ENCODE assay signal across 16 cellular contexts in the genomic region with DNA sequence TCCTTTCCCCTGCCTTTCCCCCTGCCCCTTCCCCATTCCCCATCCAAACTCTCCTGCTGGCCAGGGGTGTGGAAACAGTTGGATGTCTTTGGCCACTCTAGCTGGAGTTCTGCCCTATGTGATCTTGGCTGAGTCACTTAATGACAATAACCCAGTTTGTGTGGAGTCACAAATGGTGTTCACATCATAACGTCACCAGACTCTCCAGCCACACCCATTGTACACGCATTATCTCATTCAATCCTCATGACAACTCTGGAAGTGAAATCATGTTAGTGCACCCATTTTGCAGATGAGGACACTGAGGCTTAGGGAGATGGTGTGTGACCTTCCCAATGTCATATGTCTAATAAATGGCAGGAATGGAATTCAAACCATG. TPM values are rescaled to one million over a fixed set of nuclear protein-coding genes. Genes with fewer than 3 reads are reported as not detected.
A peak's percentile ranks its signal among the peaks of the same experiment; 100 is the strongest.
DNase-seq lines count a peak whose midpoint lies in the region; ATAC-seq and TF ChIP-seq lines count a peak whose summit lies in the region.
"Had no signal": no experiment of that assay in that cellular context is flagged by ENCODE, and none has a peak within 500 bp of the region (broad histone marks: within the 10 kb centered on the region; RNA-seq: fewer than 3 reads in every experiment).

No MANE protein-coding gene starts in this region.

- POLR2A ChIA-PET in MCF 10A (lab: Yijun Ruan, JAX): interaction anchor here (0.7 kb wide), 1 partner anchor 9 kb away, joined by 3 read pairs; no protein-coding TSS in a partner anchor

- BruUV-seq in MCF 10A (replicated peaks; lab: Mats Ljungman, UMichigan): no TSS peak

- peak; percentile 27 for DNase-seq in MCF 10A (ENCODE audit: unreplicated experiment)
- DNase-seq in breast epithelium (ENCODE audit: low spot score in 2 of 2): no peak
- DNase-seq in brain microvascular endothelial cell: peak; percentile 43
- DNase-seq in left cardiac atrium: peak; percentile 41
- DNase-seq in transverse colon: peak; percentile 28
- no peak for DNase-seq in mesenteric fat pad (ENCODE audit: low spot score)
- no peak for DNase-seq in GM13977 (ENCODE audit: low spot score)
- DNase-seq: activated CD8-positive, alpha-beta memory T cell treated with anti-CD3 and anti-CD28 coated beads for 24 hours; Caco-2; H9; mesendoderm; NCI-H1436 treated with DMSO at 0.1 percent for 48 hours; NCI-H526 had no signal

- H3K27me3 ChIP-seq in breast epithelium (peaks cover 0 to 26% of the 10 kb centered on the region in 2 donors), brain microvascular endothelial cell (replicated peaks) (no peaks in the 10 kb centered on the region), transverse colon (peaks cover 33% of the 10 kb centered on the region)

- H3K27ac ChIP-seq in breast epithelium: peak overlapping the region in 1 of 2 donors; percentile 32
- no peak overlapping the region for H3K27ac ChIP-seq in brain microvascular endothelial cell
- peak overlapping the region in 1 of 4 donors; percentile 34 for H3K27ac ChIP-seq in transverse colon
- H3K27ac ChIP-seq: tibial nerve had no signal

- H3K4me3 ChIP-seq in breast epithelium: no peak overlapping the region
- no peak overlapping the region for H3K4me3 ChIP-seq in brain microvascular endothelial cell (ENCODE audit: low read depth, low read length)
- H3K4me3 ChIP-seq in transverse colon: no peak overlapping the region
- H3K4me3 ChIP-seq: tibial nerve had no signal

- H3K27me3 Mint-ChIP-seq in MCF 10A (ENCODE audit: insufficient read depth, unreplicated experiment): no peaks in the 10 kb centered on the region

- H3K9me3 ChIP-seq in breast epithelium (no peaks in the 10 kb centered on the region), transverse colon (no peaks in the 10 kb centered on the region)
- H3K9me3 ChIP-seq: Caco-2 had no signal

- TF ChIP-seq EP300 in transverse colon (IDR thresholded peaks at IDR 0.05; ENCODE audit: low read depth): no peak

- H3K4me1 ChIP-seq in breast epithelium (no peaks in the 10 kb centered on the region), transverse colon (peaks cover 0 to 16% (median 10%) of the 10 kb centered on the region in 4 donors)

- intact Hi-C loops in MCF 10A (cut with micrococcal nuclease): no loop called here
- intact Hi-C loops in breast epithelium (cut with DNase I; ENCODE audit: low total_unique reads): no loop called here
- intact Hi-C loops in left cardiac atrium (cut with DNase I): no loop called here
- intact Hi-C loops in transverse colon (cut with DNase I; ENCODE audit: low total_unique reads): no loop called here

- H3K4me3 Mint-ChIP-seq in MCF 10A (ENCODE audit: unreplicated experiment): no peak overlapping the region

- CTCF ChIA-PET in MCF 10A (lab: Yijun Ruan, JAX): no interaction called here

- peaks cover 20% of the 10 kb centered on the region for H3K4me1 Mint-ChIP-seq in MCF 10A (ENCODE audit: insufficient read depth, unreplicated experiment)

- 33 to 45% methylated on average over 2 of the region's 2 CpGs for WGBS in transverse colon (ENCODE audit: low coverage in 1 of 2), 2 donors

- no peaks in the 10 kb centered on the region for H3K36me3 Mint-ChIP-seq in MCF 10A (ENCODE audit: insufficient read depth, unreplicated experiment)

- no peak overlapping the region for H3K27ac Mint-ChIP-seq in MCF 10A (ENCODE audit: low read depth, unreplicated experiment)
- H3K27ac Mint-ChIP-seq: H9 had no signal

- in situ Hi-C loops in brain microvascular endothelial cell (cut with HindIII; ENCODE audit: low pct_ligation_motif_present, low sequenced_read_pairs) (no loop called here), transverse colon (cut with MboI; ENCODE audit: low pct_ligation_motif_present in 1 of 4, low pct_unique_long_range_greater_than_20kb in 1 of 4, low sequenced_read_pairs in 3 of 4) (no loop called here), GM13977 (cut with MboI; ENCODE audit: low pct_unique_long_range_greater_than_20kb, low sequenced_read_pairs, unreplicated experiment) (no loop called here)

- TF ChIP-seq CTCF in MCF 10A (IDR thresholded peaks at IDR 0.05; ENCODE audit: unreplicated experiment) (no peak), breast epithelium (IDR thresholded peaks at IDR 0.05) (no peak), brain microvascular endothelial cell (IDR thresholded peaks at IDR 0.05; ENCODE audit: low read depth, low read length, missing control alignments) (no peak), transverse colon (IDR thresholded peaks at IDR 0.05) (no peak), GM13977 (IDR thresholded peaks at IDR 0.05; ENCODE audit: extremely low read depth, insufficient read depth, missing control alignments) (no peak)

- no peaks in the 10 kb centered on the region for H3K9me3 Mint-ChIP-seq in MCF 10A (ENCODE audit: unreplicated experiment)
- H3K9me3 Mint-ChIP-seq: H9 had no signal

- H3K36me3 ChIP-seq in breast epithelium (no peaks in the 10 kb centered on the region), brain microvascular endothelial cell (replicated peaks) (no peaks in the 10 kb centered on the region), transverse colon (no peaks in the 10 kb centered on the region)
- H3K36me3 ChIP-seq: tibial nerve had no signal

- TF ChIP-seq POLR2A in breast epithelium (IDR thresholded peaks at IDR 0.05): no peak
- TF ChIP-seq POLR2A in transverse colon (IDR thresholded peaks at IDR 0.05): no peak

- peak in 1 of 2 donors; percentile 62 for ATAC-seq in left cardiac atrium
- no peak for ATAC-seq in HG02885 (IDR thresholded peaks at IDR 0.05; ENCODE audit: poor library complexity, unreplicated experiment)

RNA-seq across cellular contexts. Expression of a gene that starts 1.3 kb away (rescaled TPM):
- total RNA-seq in MCF 10A (2022) (not detected in 2 replicates), breast epithelium (1 to 10 TPM in 2 of 3 donors, under 1 TPM in 1; 0.98 to 1.3 (median 1.0) TPM), left cardiac atrium (1 to 10 TPM; 2.4 to 6.5 TPM), transverse colon (10 to 100 TPM in 3 of 4 donors, not detected in 1; 39.7 to 50.5 (median 43.1) TPM), mesenteric fat pad (6.4 TPM)
- total RNA-seq: osteocyte had no signal

RNA-seq across cellular contexts. Expression of a gene that starts 35.3 kb away (rescaled TPM):
- total RNA-seq in MCF 10A (2022): not detected in 2 replicates
- under 1 TPM; 0.16 to 0.33 (median 0.29) TPM for total RNA-seq in breast epithelium
- 1 to 10 TPM; 1.6 to 3.3 TPM for total RNA-seq in left cardiac atrium
- total RNA-seq in transverse colon: not detected
- 0.87 TPM for total RNA-seq in mesenteric fat pad

RNA-seq across cellular contexts. Expression of a gene that starts 45.6 kb away (rescaled TPM):
- total RNA-seq in MCF 10A (2022) (20.9 and 26.1 TPM in 2 replicates), breast epithelium (100 to 1,000 TPM in 1 of 3 donors, 10 to 100 TPM in 2; 92.1 to 146 (median 94.1) TPM), left cardiac atrium (100 to 1,000 TPM; 126 to 149 TPM), transverse colon (100 to 1,000 TPM; 122 to 235 (median 192) TPM), mesenteric fat pad (87.6 TPM)

Comparison
In these comparisons a context has a peak if more than half of its experiments do, and no peak if none do; other contexts are left out.
1. DNase-seq: peak in MCF 10A (single experiment), brain microvascular endothelial cell (single experiment), left cardiac atrium (single experiment) and transverse colon (single experiment); none in breast epithelium (0 of 2), mesenteric fat pad (single experiment) and GM13977 (single experiment).